1 cellular context compared by ENCODE assay signal in genomic region chr17:3222505-3222904, GRCh38.
TF ChIP-seq lines count a peak whose summit lies in the region.

No MANE protein-coding gene starts in this region.

TF ChIP-seq in GM12878, 131 proteins besides CTCF, POLR2A, EP300 and RAD21:
- no peak for TF ChIP-seq SMC3 (IDR thresholded peaks at IDR 0.05; ENCODE audit: borderline replicate concordance, low read length)
- TF ChIP-seq, protein P1, sequence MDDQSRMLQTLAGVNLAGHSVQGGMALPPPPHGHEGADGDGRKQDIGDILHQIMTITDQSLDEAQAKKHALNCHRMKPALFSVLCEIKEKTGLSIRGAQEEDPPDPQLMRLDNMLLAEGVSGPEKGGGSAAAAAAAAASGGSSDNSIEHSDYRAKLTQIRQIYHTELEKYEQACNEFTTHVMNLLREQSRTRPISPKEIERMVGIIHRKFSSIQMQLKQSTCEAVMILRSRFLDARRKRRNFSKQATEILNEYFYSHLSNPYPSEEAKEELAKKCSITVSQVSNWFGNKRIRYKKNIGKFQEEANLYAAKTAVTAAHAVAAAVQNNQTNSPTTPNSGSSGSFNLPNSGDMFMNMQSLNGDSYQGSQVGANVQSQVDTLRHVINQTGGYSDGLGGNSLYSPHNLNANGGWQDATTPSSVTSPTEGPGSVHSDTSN (IDR thresholded peaks at IDR 0.05; ENCODE audit: insufficient replicate concordance, low read depth, low read length) = no peak
- TF ChIP-seq POLR2AphosphoS2 (IDR thresholded peaks at IDR 0.05; ENCODE audit: low read depth, low read length) = no peak
- TF ChIP-seq, protein P2, sequence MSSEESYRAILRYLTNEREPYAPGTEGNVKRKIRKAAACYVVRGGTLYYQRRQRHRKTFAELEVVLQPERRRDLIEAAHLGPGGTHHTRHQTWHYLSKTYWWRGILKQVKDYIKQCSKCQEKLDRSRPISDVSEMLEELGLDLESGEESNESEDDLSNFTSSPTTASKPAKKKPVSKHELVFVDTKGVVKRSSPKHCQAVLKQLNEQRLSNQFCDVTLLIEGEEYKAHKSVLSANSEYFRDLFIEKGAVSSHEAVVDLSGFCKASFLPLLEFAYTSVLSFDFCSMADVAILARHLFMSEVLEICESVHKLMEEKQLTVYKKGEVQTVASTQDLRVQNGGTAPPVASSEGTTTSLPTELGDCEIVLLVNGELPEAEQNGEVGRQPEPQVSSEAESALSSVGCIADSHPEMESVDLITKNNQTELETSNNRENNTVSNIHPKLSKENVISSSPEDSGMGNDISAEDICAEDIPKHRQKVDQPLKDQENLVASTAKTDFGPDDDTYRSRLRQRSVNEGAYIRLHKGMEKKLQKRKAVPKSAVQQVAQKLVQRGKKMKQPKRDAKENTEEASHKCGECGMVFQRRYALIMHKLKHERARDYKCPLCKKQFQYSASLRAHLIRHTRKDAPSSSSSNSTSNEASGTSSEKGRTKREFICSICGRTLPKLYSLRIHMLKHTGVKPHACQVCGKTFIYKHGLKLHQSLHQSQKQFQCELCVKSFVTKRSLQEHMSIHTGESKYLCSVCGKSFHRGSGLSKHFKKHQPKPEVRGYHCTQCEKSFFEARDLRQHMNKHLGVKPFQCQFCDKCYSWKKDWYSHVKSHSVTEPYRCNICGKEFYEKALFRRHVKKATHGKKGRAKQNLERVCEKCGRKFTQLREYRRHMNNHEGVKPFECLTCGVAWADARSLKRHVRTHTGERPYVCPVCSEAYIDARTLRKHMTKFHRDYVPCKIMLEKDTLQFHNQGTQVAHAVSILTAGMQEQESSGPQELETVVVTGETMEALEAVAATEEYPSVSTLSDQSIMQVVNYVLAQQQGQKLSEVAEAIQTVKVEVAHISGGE (CRISPR knock-in tag; IDR thresholded peaks at IDR 0.05) = no peak
- no peak for TF ChIP-seq HDGF (IDR thresholded peaks at IDR 0.05)
- no peak for TF ChIP-seq CBX5 (IDR thresholded peaks at IDR 0.05; ENCODE audit: low read depth)
- TF ChIP-seq, protein P3, sequence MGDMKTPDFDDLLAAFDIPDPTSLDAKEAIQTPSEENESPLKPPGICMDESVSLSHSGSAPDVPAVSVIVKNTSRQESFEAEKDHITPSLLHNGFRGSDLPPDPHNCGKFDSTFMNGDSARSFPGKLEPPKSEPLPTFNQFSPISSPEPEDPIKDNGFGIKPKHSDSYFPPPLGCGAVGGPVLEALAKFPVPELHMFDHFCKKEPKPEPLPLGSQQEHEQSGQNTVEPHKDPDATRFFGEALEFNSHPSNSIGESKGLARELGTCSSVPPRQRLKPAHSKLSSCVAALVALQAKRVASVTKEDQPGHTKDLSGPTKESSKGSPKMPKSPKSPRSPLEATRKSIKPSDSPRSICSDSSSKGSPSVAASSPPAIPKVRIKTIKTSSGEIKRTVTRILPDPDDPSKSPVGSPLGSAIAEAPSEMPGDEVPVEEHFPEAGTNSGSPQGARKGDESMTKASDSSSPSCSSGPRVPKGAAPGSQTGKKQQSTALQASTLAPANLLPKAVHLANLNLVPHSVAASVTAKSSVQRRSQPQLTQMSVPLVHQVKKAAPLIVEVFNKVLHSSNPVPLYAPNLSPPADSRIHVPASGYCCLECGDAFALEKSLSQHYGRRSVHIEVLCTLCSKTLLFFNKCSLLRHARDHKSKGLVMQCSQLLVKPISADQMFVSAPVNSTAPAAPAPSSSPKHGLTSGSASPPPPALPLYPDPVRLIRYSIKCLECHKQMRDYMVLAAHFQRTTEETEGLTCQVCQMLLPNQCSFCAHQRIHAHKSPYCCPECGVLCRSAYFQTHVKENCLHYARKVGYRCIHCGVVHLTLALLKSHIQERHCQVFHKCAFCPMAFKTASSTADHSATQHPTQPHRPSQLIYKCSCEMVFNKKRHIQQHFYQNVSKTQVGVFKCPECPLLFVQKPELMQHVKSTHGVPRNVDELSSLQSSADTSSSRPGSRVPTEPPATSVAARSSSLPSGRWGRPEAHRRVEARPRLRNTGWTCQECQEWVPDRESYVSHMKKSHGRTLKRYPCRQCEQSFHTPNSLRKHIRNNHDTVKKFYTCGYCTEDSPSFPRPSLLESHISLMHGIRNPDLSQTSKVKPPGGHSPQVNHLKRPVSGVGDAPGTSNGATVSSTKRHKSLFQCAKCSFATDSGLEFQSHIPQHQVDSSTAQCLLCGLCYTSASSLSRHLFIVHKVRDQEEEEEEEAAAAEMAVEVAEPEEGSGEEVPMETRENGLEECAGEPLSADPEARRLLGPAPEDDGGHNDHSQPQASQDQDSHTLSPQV (IDR thresholded peaks at IDR 0.05) = no peak
- no peak for TF ChIP-seq MEF2B (IDR thresholded peaks at IDR 0.05; ENCODE audit: partially characterized antibody, poor library complexity, severe bottlenecking)
- TF ChIP-seq MEF2A (IDR thresholded peaks at IDR 0.05; ENCODE audit: insufficient read depth, low read depth, low read length) = no peak
- TF ChIP-seq ZBTB33 (IDR thresholded peaks at IDR 0.05) = no peak
TF ChIP-seq in GM12878: peak in this region for 0.
